15 cellular contexts compared by ENCODE assay signal in genomic region chr1:40766560-40766959, GRCh38. TPM values are rescaled to one million over a fixed set of nuclear protein-coding genes. Genes with fewer than 3 reads are reported as not detected.
"Had no signal": no experiment of that assay in that cellular context is flagged by ENCODE, and none has a peak within 500 bp of the region (broad histone marks: within the 10 kb centered on the region; RNA-seq: fewer than 3 reads in every experiment).

No MANE protein-coding gene starts in this region.

- H3K4me1 ChIP-seq: left lung had no signal

- H3K9me3 ChIP-seq: gastrocnemius medialis, heart right ventricle, left lung, stomach had no signal

- H3K4me3 ChIP-seq: gastrocnemius medialis, heart right ventricle, left lung, SK-N-MC, stomach had no signal

- ATAC-seq: gastrocnemius medialis, heart right ventricle, left lung had no signal

- H3K27me3 ChIP-seq: gastrocnemius medialis, heart right ventricle, left lung, stomach had no signal

- H3K27me3 Mint-ChIP-seq: activated B cell treated with CpG ODN at 0.5 μM for 24 hours, brain had no signal

- H3K4me3 Mint-ChIP-seq: activated B cell treated with CpG ODN at 0.5 μM for 24 hours; activated T-helper 1 cell treated with anti-CD3 and anti-CD28 coated beads, Interleukin-12 subunit alpha, Interleukin-12 subunit beta, Interleukin-2, Interleukin-4 antibody, amounts not matched to agents 30 ng/mL and 10 ng/mL and 1 ng/mL, durations not matched to agents 14 hours and 24 hours and 36 hours; brain; mesothelial cell of epicardium; nephron had no signal

- H3K9me3 Mint-ChIP-seq: activated B cell treated with CpG ODN at 0.5 μM for 24 hours; activated T-helper 1 cell treated with anti-CD3 and anti-CD28 coated beads, Interleukin-12 subunit alpha, Interleukin-12 subunit beta, Interleukin-2, Interleukin-4 antibody, amounts not matched to agents 30 ng/mL and 10 ng/mL and 1 ng/mL, durations not matched to agents 14 hours and 24 hours and 36 hours; brain; mesothelial cell of epicardium; nephron had no signal

- H3K27ac Mint-ChIP-seq: activated B cell treated with CpG ODN at 0.5 μM for 24 hours; activated T-helper 1 cell treated with anti-CD3 and anti-CD28 coated beads, Interleukin-12 subunit alpha, Interleukin-12 subunit beta, Interleukin-2, Interleukin-4 antibody, amounts not matched to agents 30 ng/mL and 10 ng/mL and 1 ng/mL, durations not matched to agents 14 hours and 24 hours and 36 hours; mesothelial cell of epicardium; nephron had no signal

- DNase-seq: activated B cell treated with CpG ODN at 0.5 μM for 24 hours; activated CD4-positive, alpha-beta T cell treated with anti-CD3 and anti-CD28 coated beads for 4 hours; activated naive CD4-positive, alpha-beta T cell treated with Interleukin-2 at 50 U/mL for 16 hours; activated T-cell treated with anti-CD3 and anti-CD28 coated beads for 4 hours; central memory CD4-positive, alpha-beta T cell; gastrocnemius medialis; heart right ventricle; left lung; stomach had no signal

- H3K27ac ChIP-seq: left lung, stomach had no signal

RNA-seq across cellular contexts. Expression of gene KCNQ4, which starts 17.0 kb away (rescaled TPM):
- total RNA-seq: lung microvascular endothelial cell had no signal
